ENCODE assay signal across 30 cellular contexts in genomic region chr5:36969700-36970395, GRCh38.
"Had no signal": no experiment of that assay in that cellular context is flagged by ENCODE, and none has a peak within 500 bp of the region (broad histone marks: within the 10 kb centered on the region; RNA-seq: fewer than 3 reads in every experiment).

No MANE protein-coding gene starts in this region.

- H3K4me1 ChIP-seq: ascending aorta, breast epithelium, colonic mucosa, esophagus squamous epithelium, gastroesophageal sphincter had no signal

- FAIRE-seq: endometrium, endothelial cell of umbilical vein had no signal

- H3K27me3 Mint-ChIP-seq: activated CD4-positive, alpha-beta memory T cell treated with anti-CD3 and anti-CD28 coated beads, Interleukin-2, amount 10 ng/mL, durations not matched to agents 7 days and 5 days; activated CD4-positive, alpha-beta T cell treated with anti-CD3 and anti-CD28 coated beads, Interleukin-2, amount 10 ng/mL, durations not matched to agents 7 days and 5 days; activated naive CD4-positive, alpha-beta T cell treated with anti-CD3 and anti-CD28 coated beads, Interleukin-2, amount 10 ng/mL, durations not matched to agents 7 days and 5 days; activated naive CD8-positive, alpha-beta T cell treated with anti-CD3 and anti-CD28 coated beads, Interleukin-2, amount 10 ng/mL, durations not matched to agents 7 days and 5 days; activated T-cell treated with anti-CD3 and anti-CD28 coated beads, Interleukin-2, amount 50 U/mL, for 24 hours; brain had no signal

- H3K27me3 ChIP-seq: ascending aorta, breast epithelium, cardiac muscle cell, colonic mucosa, esophagus squamous epithelium, gastroesophageal sphincter, heart right ventricle had no signal

- H3K27ac Mint-ChIP-seq: activated CD4-positive, alpha-beta memory T cell treated with anti-CD3 and anti-CD28 coated beads, Interleukin-2, amount 10 ng/mL, durations not matched to agents 7 days and 5 days; activated CD4-positive, alpha-beta T cell treated with anti-CD3 and anti-CD28 coated beads, Interleukin-2, amount 10 ng/mL, durations not matched to agents 7 days and 5 days; activated naive CD4-positive, alpha-beta T cell treated with anti-CD3 and anti-CD28 coated beads, Interleukin-2, amount 10 ng/mL, durations not matched to agents 7 days and 5 days; activated naive CD4-positive, alpha-beta T cell treated with anti-CD3 and anti-CD28 coated beads, Interleukin-2, amount 50 U/mL, for 72 hours; activated naive CD8-positive, alpha-beta T cell treated with anti-CD3 and anti-CD28 coated beads, Interleukin-2, amount 10 ng/mL, durations not matched to agents 7 days and 5 days; activated T-cell treated with anti-CD3 and anti-CD28 coated beads, Interleukin-2, amount 50 U/mL, for 24 hours; brain had no signal

- H3K27ac ChIP-seq: ascending aorta, breast epithelium, cardiac muscle cell, colonic mucosa, epithelial cell of prostate, esophagus squamous epithelium, gastroesophageal sphincter, heart right ventricle had no signal

- H3K4me3 ChIP-seq: ascending aorta, breast epithelium, cardiac muscle cell, colonic mucosa, esophagus squamous epithelium, gastroesophageal sphincter, heart right ventricle had no signal

- H3K36me3 ChIP-seq: colonic mucosa had no signal

- H3K4me1 Mint-ChIP-seq: activated CD4-positive, alpha-beta memory T cell treated with anti-CD3 and anti-CD28 coated beads, Interleukin-2, amount 10 ng/mL, durations not matched to agents 7 days and 5 days; activated CD4-positive, alpha-beta T cell treated with anti-CD3 and anti-CD28 coated beads, Interleukin-2, amount 10 ng/mL, durations not matched to agents 7 days and 5 days; activated naive CD4-positive, alpha-beta T cell treated with anti-CD3 and anti-CD28 coated beads, Interleukin-2, amount 10 ng/mL, durations not matched to agents 7 days and 5 days; activated naive CD8-positive, alpha-beta T cell treated with anti-CD3 and anti-CD28 coated beads, Interleukin-2, amount 10 ng/mL, durations not matched to agents 7 days and 5 days; brain had no signal

- H3K9me3 Mint-ChIP-seq: activated CD4-positive, alpha-beta memory T cell treated with anti-CD3 and anti-CD28 coated beads, Interleukin-2, amount 10 ng/mL, durations not matched to agents 7 days and 5 days; activated CD4-positive, alpha-beta T cell treated with anti-CD3 and anti-CD28 coated beads, Interleukin-2, amount 10 ng/mL, durations not matched to agents 7 days and 5 days; activated naive CD4-positive, alpha-beta T cell treated with anti-CD3 and anti-CD28 coated beads, Interleukin-2, amount 10 ng/mL, durations not matched to agents 7 days and 5 days; activated naive CD4-positive, alpha-beta T cell treated with anti-CD3 and anti-CD28 coated beads, Interleukin-2, amount 50 U/mL, for 72 hours; activated naive CD8-positive, alpha-beta T cell treated with anti-CD3 and anti-CD28 coated beads, Interleukin-2, amount 10 ng/mL, durations not matched to agents 7 days and 5 days; activated T-cell treated with anti-CD3 and anti-CD28 coated beads, Interleukin-2, amount 50 U/mL, for 24 hours; activated T-cell treated with anti-CD3 and anti-CD28 coated beads, Interleukin-2, amount 50 U/mL, for 72 hours; brain had no signal

- H3K4me3 Mint-ChIP-seq: activated CD4-positive, alpha-beta memory T cell treated with anti-CD3 and anti-CD28 coated beads, Interleukin-2, amount 10 ng/mL, durations not matched to agents 7 days and 5 days; activated CD4-positive, alpha-beta T cell treated with anti-CD3 and anti-CD28 coated beads, Interleukin-2, amount 10 ng/mL, durations not matched to agents 7 days and 5 days; activated naive CD4-positive, alpha-beta T cell treated with anti-CD3 and anti-CD28 coated beads, Interleukin-2, amount 10 ng/mL, durations not matched to agents 7 days and 5 days; activated naive CD8-positive, alpha-beta T cell treated with anti-CD3 and anti-CD28 coated beads, Interleukin-2, amount 10 ng/mL, durations not matched to agents 7 days and 5 days; activated T-cell treated with anti-CD3 and anti-CD28 coated beads, Interleukin-2, amount 50 U/mL, for 24 hours; activated T-cell treated with anti-CD3 and anti-CD28 coated beads, Interleukin-2, amount 50 U/mL, for 72 hours; brain had no signal

- ATAC-seq: activated naive CD4-positive, alpha-beta T cell treated with anti-CD3 and anti-CD28 coated beads, Interleukin-2, amount 50 U/mL, for 72 hours; activated T-cell treated with anti-CD3 and anti-CD28 coated beads, Interleukin-2, amount 50 U/mL, for 72 hours; gastroesophageal sphincter; heart right ventricle had no signal

- H3K9me3 ChIP-seq: ascending aorta, breast epithelium, colonic mucosa, esophagus squamous epithelium, gastroesophageal sphincter, heart right ventricle had no signal

- DNase-seq: activated CD4-positive, alpha-beta memory T cell treated with anti-CD3 and anti-CD28 coated beads, Interleukin-2, amount 10 ng/mL, durations not matched to agents 7 days and 5 days; activated CD4-positive, alpha-beta T cell treated with anti-CD3 and anti-CD28 coated beads for 1 hour; activated CD4-positive, alpha-beta T cell treated with anti-CD3 and anti-CD28 coated beads for 4 hours; activated CD4-positive, alpha-beta T cell treated with anti-CD3 and anti-CD28 coated beads, Interleukin-2, amount 10 ng/mL, durations not matched to agents 7 days and 5 days; activated CD4-positive, alpha-beta T cell treated with anti-CD3 and anti-CD28 coated beads, Interleukin-2, amount 50 U/mL, for 4 hours; activated CD8-positive, alpha-beta memory T cell treated with anti-CD3 and anti-CD28 coated beads, Interleukin-2, amount 50 U/mL, for 48 hours; activated gamma-delta T cell; activated naive CD4-positive, alpha-beta T cell; activated naive CD4-positive, alpha-beta T cell treated with anti-CD3 and anti-CD28 coated beads, Interleukin-2, amount 10 ng/mL, durations not matched to agents 7 days and 5 days; activated naive CD8-positive, alpha-beta T cell treated with anti-CD3 and anti-CD28 coated beads, Interleukin-2, amount 10 ng/mL, durations not matched to agents 7 days and 5 days; activated T-cell treated with anti-CD3 and anti-CD28 coated beads for 4 hours; activated T-cell treated with anti-CD3 and anti-CD28 coated beads, Interleukin-2, amount 50 U/mL, for 24 hours; activated T-cell treated with anti-CD3 and anti-CD28 coated beads, Interleukin-2, amount 50 U/mL, for 72 hours; central memory CD4-positive, alpha-beta T cell; cerebellar nuclear complex; colonic mucosa; effector CD8-positive, alpha-beta T cell; esophagus squamous epithelium; foreskin melanocyte; heart right ventricle; T-helper 2 cell had no signal
